Comparison of ENCODE assay signal across 1 cellular context in the genomic region with DNA sequence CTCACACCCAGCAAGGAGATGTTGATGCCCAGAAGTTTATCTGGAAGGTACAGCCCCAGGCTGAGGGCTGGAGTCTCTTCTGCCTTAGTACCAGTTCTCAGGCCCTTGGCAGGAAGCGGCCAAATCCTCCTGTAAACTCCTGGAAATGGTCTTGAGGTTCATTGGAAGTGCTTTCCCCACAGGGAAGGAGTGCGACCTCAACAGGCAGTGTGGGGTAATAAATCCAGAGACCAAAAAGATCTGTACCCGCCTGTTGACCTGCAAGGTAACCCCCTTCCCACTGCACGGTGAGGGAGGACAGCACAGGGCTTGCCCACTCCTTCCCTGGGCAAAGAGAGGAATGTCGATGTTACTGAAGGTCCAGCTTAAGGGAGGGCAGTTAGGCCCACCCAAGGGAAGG.
TF ChIP-seq lines count a peak whose summit lies in the region.

No MANE protein-coding gene starts in this region.

TF ChIP-seq in WTC11, 78 proteins besides CTCF, POLR2A, EP300 and RAD21 (continued from another document):
- TF ChIP-seq USF2 (CRISPR knock-in tag; IDR thresholded peaks at IDR 0.05) = no peak
- no peak for TF ChIP-seq CREB1 (CRISPR knock-in tag; IDR thresholded peaks at IDR 0.05)
- TF ChIP-seq SOX15 (CRISPR knock-in tag; IDR thresholded peaks at IDR 0.05) = no peak
- TF ChIP-seq ZNF512 (CRISPR knock-in tag; IDR thresholded peaks at IDR 0.05; ENCODE audit: borderline replicate concordance) = no peak
- TF ChIP-seq, protein P1, sequence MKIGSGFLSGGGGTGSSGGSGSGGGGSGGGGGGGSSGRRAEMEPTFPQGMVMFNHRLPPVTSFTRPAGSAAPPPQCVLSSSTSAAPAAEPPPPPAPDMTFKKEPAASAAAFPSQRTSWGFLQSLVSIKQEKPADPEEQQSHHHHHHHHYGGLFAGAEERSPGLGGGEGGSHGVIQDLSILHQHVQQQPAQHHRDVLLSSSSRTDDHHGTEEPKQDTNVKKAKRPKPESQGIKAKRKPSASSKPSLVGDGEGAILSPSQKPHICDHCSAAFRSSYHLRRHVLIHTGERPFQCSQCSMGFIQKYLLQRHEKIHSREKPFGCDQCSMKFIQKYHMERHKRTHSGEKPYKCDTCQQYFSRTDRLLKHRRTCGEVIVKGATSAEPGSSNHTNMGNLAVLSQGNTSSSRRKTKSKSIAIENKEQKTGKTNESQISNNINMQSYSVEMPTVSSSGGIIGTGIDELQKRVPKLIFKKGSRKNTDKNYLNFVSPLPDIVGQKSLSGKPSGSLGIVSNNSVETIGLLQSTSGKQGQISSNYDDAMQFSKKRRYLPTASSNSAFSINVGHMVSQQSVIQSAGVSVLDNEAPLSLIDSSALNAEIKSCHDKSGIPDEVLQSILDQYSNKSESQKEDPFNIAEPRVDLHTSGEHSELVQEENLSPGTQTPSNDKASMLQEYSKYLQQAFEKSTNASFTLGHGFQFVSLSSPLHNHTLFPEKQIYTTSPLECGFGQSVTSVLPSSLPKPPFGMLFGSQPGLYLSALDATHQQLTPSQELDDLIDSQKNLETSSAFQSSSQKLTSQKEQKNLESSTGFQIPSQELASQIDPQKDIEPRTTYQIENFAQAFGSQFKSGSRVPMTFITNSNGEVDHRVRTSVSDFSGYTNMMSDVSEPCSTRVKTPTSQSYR (CRISPR knock-in tag; IDR thresholded peaks at IDR 0.05) = no peak
- TF ChIP-seq, protein P2, sequence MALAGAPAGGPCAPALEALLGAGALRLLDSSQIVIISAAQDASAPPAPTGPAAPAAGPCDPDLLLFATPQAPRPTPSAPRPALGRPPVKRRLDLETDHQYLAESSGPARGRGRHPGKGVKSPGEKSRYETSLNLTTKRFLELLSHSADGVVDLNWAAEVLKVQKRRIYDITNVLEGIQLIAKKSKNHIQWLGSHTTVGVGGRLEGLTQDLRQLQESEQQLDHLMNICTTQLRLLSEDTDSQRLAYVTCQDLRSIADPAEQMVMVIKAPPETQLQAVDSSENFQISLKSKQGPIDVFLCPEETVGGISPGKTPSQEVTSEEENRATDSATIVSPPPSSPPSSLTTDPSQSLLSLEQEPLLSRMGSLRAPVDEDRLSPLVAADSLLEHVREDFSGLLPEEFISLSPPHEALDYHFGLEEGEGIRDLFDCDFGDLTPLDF (CRISPR knock-in tag; IDR thresholded peaks at IDR 0.05) = no peak
- TF ChIP-seq, protein P3, sequence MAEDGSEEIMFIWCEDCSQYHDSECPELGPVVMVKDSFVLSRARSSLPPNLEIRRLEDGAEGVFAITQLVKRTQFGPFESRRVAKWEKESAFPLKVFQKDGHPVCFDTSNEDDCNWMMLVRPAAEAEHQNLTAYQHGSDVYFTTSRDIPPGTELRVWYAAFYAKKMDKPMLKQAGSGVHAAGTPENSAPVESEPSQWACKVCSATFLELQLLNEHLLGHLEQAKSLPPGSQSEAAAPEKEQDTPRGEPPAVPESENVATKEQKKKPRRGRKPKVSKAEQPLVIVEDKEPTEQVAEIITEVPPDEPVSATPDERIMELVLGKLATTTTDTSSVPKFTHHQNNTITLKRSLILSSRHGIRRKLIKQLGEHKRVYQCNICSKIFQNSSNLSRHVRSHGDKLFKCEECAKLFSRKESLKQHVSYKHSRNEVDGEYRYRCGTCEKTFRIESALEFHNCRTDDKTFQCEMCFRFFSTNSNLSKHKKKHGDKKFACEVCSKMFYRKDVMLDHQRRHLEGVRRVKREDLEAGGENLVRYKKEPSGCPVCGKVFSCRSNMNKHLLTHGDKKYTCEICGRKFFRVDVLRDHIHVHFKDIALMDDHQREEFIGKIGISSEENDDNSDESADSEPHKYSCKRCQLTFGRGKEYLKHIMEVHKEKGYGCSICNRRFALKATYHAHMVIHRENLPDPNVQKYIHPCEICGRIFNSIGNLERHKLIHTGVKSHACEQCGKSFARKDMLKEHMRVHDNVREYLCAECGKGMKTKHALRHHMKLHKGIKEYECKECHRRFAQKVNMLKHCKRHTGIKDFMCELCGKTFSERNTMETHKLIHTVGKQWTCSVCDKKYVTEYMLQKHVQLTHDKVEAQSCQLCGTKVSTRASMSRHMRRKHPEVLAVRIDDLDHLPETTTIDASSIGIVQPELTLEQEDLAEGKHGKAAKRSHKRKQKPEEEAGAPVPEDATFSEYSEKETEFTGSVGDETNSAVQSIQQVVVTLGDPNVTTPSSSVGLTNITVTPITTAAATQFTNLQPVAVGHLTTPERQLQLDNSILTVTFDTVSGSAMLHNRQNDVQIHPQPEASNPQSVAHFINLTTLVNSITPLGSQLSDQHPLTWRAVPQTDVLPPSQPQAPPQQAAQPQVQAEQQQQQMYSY (CRISPR knock-in tag; IDR thresholded peaks at IDR 0.05) = no peak
- TF ChIP-seq, protein P4, sequence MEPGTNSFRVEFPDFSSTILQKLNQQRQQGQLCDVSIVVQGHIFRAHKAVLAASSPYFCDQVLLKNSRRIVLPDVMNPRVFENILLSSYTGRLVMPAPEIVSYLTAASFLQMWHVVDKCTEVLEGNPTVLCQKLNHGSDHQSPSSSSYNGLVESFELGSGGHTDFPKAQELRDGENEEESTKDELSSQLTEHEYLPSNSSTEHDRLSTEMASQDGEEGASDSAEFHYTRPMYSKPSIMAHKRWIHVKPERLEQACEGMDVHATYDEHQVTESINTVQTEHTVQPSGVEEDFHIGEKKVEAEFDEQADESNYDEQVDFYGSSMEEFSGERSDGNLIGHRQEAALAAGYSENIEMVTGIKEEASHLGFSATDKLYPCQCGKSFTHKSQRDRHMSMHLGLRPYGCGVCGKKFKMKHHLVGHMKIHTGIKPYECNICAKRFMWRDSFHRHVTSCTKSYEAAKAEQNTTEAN (CRISPR knock-in tag; IDR thresholded peaks at IDR 0.05) = no peak
- TF ChIP-seq USF1 (CRISPR knock-in tag; IDR thresholded peaks at IDR 0.05) = no peak
- no peak for TF ChIP-seq ZNF425 (CRISPR knock-in tag; conservative IDR thresholded peaks at IDR 0.05)
- TF ChIP-seq MXD4 (CRISPR knock-in tag; IDR thresholded peaks at IDR 0.05; ENCODE audit: borderline replicate concordance) = no peak
- no peak for TF ChIP-seq RORB (CRISPR knock-in tag; IDR thresholded peaks at IDR 0.05)
- no peak for TF ChIP-seq FOXP1 (CRISPR knock-in tag; IDR thresholded peaks at IDR 0.05; ENCODE audit: borderline replicate concordance)
- TF ChIP-seq MYBL2 (CRISPR knock-in tag; IDR thresholded peaks at IDR 0.05) = no peak
- no peak for TF ChIP-seq EMX1 (CRISPR knock-in tag; IDR thresholded peaks at IDR 0.05)
- no peak for TF ChIP-seq ETV6 (CRISPR knock-in tag; IDR thresholded peaks at IDR 0.05)
- TF ChIP-seq ZNF263 (CRISPR knock-in tag; IDR thresholded peaks at IDR 0.05; ENCODE audit: low read depth) = no peak
- TF ChIP-seq SMAD3 (CRISPR knock-in tag; IDR thresholded peaks at IDR 0.05; ENCODE audit: borderline replicate concordance) = no peak
